9 cellular contexts compared by ENCODE assay signal in the genomic region with DNA sequence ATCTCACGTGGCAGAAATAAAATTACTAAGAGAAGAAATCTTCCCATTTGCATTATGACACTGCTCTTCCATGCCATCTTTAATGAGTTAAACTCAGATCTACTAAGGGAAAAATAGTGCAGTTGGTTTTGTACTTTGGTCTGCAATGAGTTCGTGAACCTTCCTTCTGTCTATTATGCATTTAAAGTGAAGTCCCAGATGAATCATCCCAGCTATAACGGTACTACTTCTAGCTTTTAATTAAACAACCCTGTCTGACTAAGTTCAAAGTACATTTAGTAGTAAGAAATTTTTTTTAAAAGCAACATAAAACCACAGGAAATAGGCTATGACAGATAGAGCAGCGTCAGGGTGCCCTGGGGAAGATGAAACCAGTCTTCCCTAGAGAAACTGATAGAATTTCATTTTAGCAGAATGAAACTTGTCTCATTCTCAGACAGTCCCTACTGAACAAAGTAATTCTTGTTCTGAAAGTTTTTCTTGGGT. TPM values are rescaled to one million over a fixed set of nuclear protein-coding genes. Genes with fewer than 3 reads are reported as not detected.
DNase-seq lines count a peak whose midpoint lies in the region; ATAC-seq, FAIRE-seq and TF ChIP-seq lines count a peak whose summit lies in the region.
"Had no signal": no experiment of that assay in that cellular context is flagged by ENCODE, and none has a peak within 500 bp of the region (broad histone marks: within the 10 kb centered on the region; RNA-seq: fewer than 3 reads in every experiment).

No MANE protein-coding gene starts in this region.

- ATAC-seq in HG03159 (IDR thresholded peaks at IDR 0.05; ENCODE audit: unreplicated experiment): peak; percentile 56
- no peak for ATAC-seq in HG03139 (IDR thresholded peaks at IDR 0.05; ENCODE audit: unreplicated experiment)

- DNase-seq in GM12891 (ENCODE audit: insufficient read length, low spot score): no peak
- peak; percentile 25 for DNase-seq in activated T-cell treated with anti-CD3 and anti-CD28 coated beads for 1 hour (ENCODE audit: low read depth)
- peak; percentile 88 for DNase-seq in kidney tubule cell (ENCODE audit: low spot score)
- DNase-seq in HTR-8/SVneo (ENCODE audit: insufficient read length, low spot score): no peak
- no peak for DNase-seq in NCI-H510A treated with DMSO at 0.1 percent for 48 hours (lab: John Stamatoyannopoulos, UW)
- no peak for DNase-seq in iPS-NIHi11 (ENCODE audit: low spot score)

- TF ChIP-seq POLR2A in GM12891 (IDR thresholded peaks at IDR 0.05; ENCODE audit: low read depth, low read length): no peak

- peak; percentile 71 for FAIRE-seq in GM12891 (lab: Jason Lieb, UNC)
- FAIRE-seq in HTR-8/SVneo (lab: Jason Lieb, UNC): no peak
- FAIRE-seq: islet of Langerhans had no signal

TF ChIP-seq in GM12891, 5 proteins besides CTCF, POLR2A, EP300 and RAD21:
- TF ChIP-seq POU2F2 (IDR thresholded peaks at IDR 0.05; ENCODE audit: low read depth, low read length) (no peak), TAF1 (IDR thresholded peaks at IDR 0.05; ENCODE audit: low read depth, low read length) (no peak), PAX5 (IDR thresholded peaks at IDR 0.05; ENCODE audit: insufficient read depth, low read length, severe bottlenecking) (no peak), POLR2AphosphoS5 (IDR thresholded peaks at IDR 0.05; ENCODE audit: low read depth, low read length) (no peak), SPI1 (IDR thresholded peaks at IDR 0.05; ENCODE audit: low read depth, low read length) (no peak)

RNA-seq across cellular contexts. Expression of gene TMIGD1, which starts 1.8 kb away (rescaled TPM):
- polyA plus RNA-seq in GM12891 (2012; ENCODE audit: low read depth, missing spikeins): not detected

RNA-seq across cellular contexts. Expression of gene BLMH, which starts 40.4 kb away (rescaled TPM):
- polyA plus RNA-seq in GM12891 (2012; ENCODE audit: low read depth, missing spikeins): 32.9 TPM

RNA-seq across cellular contexts. Expression of gene CPD, which starts 46.6 kb away (rescaled TPM):
- 3.3 TPM for polyA plus RNA-seq in GM12891 (2012; ENCODE audit: low read depth, missing spikeins)

Comparison
In these comparisons a context has a peak if more than half of its experiments do, and no peak if none do; other contexts are left out.
1. DNase-seq: peak in activated T-cell treated with anti-CD3 and anti-CD28 coated beads for 1 hour (single experiment) and kidney tubule cell (single experiment); none in GM12891 (single experiment), HTR-8/SVneo (single experiment), NCI-H510A treated with DMSO at 0.1 percent for 48 hours (single experiment) and iPS-NIHi11 (single experiment).